Comparison of ENCODE assay signal across 9 cellular contexts in genomic region chr17:2087597-2088211, GRCh38. TPM values are rescaled to one million over a fixed set of nuclear protein-coding genes. Genes with fewer than 3 reads are reported as not detected.
DNase-seq lines count a peak whose midpoint lies in the region; ATAC-seq lines count a peak whose summit lies in the region.
"Had no signal": no experiment of that assay in that cellular context is flagged by ENCODE, and none has a peak within 500 bp of the region (broad histone marks: within the 10 kb centered on the region; RNA-seq: fewer than 3 reads in every experiment).

No MANE protein-coding gene starts in this region.

- CTCF ChIA-PET in activated CD4-positive, alpha-beta memory T cell treated with anti-CD3 and anti-CD28 coated beads, Interleukin-2, amount 10 ng/mL, durations not matched to agents 7 days and 5 days (lab: Charles Lee) = interaction anchor here (2.6 to 7.1 kb wide), 4 partner anchors 18 to 158 kb away, joined by 11 to 68 read pairs (median 34); partner anchors contain the start of gene HIC1

- peak overlapping the region; percentile 5 for H3K27ac Mint-ChIP-seq in activated CD4-positive, alpha-beta memory T cell treated with anti-CD3 and anti-CD28 coated beads, Interleukin-2, amount 10 ng/mL, durations not matched to agents 7 days and 5 days

- H3K4me1 Mint-ChIP-seq in activated CD4-positive, alpha-beta memory T cell treated with anti-CD3 and anti-CD28 coated beads, Interleukin-2, amount 10 ng/mL, durations not matched to agents 7 days and 5 days = peaks cover 90% of the 10 kb centered on the region

- intact Hi-C loops in left ventricle myocardium superior (cut with micrococcal nuclease) = no loop called here

- H3K9me3 Mint-ChIP-seq in activated CD4-positive, alpha-beta memory T cell treated with anti-CD3 and anti-CD28 coated beads, Interleukin-2, amount 10 ng/mL, durations not matched to agents 7 days and 5 days = no peaks in the 10 kb centered on the region

- ATAC-seq in GM18517 (IDR thresholded peaks at IDR 0.05; ENCODE audit: unreplicated experiment) (peak; percentile 46), HG03571 (IDR thresholded peaks at IDR 0.05; ENCODE audit: unreplicated experiment) (peak; percentile 39), left ventricle myocardium superior (no peak)
- ATAC-seq: HCT116 had no signal

- peak overlapping the region; percentile 22 for H3K4me3 Mint-ChIP-seq in activated CD4-positive, alpha-beta memory T cell treated with anti-CD3 and anti-CD28 coated beads, Interleukin-2, amount 10 ng/mL, durations not matched to agents 7 days and 5 days

- peak; percentile 80 for DNase-seq in activated CD4-positive, alpha-beta memory T cell treated with anti-CD3 and anti-CD28 coated beads, Interleukin-2, amount 10 ng/mL, durations not matched to agents 7 days and 5 days
- peak; percentile 50 for DNase-seq in left ventricle myocardium superior
- DNase-seq in stimulated activated CD8-positive, alpha-beta memory T cell treated with anti-CD3 and anti-CD28 coated beads, Interleukin-4, amount 100 ng/mL, for 24 hours (ENCODE audit: low read depth) = peak; percentile 42
- no peak for DNase-seq in NCI-H2029 treated with DMSO at 0.1 percent for 48 hours (lab: John Stamatoyannopoulos, UW)
- no peak for DNase-seq in DMS153 (lab: John Stamatoyannopoulos, UW)
- no peak for DNase-seq in A172 (ENCODE audit: low spot score)

- peaks cover 28% of the 10 kb centered on the region for H3K36me3 Mint-ChIP-seq in activated CD4-positive, alpha-beta memory T cell treated with anti-CD3 and anti-CD28 coated beads, Interleukin-2, amount 10 ng/mL, durations not matched to agents 7 days and 5 days (ENCODE audit: low read depth)

- H3K27me3 Mint-ChIP-seq in activated CD4-positive, alpha-beta memory T cell treated with anti-CD3 and anti-CD28 coated beads, Interleukin-2, amount 10 ng/mL, durations not matched to agents 7 days and 5 days = no peaks in the 10 kb centered on the region

- POLR2A ChIA-PET in activated CD4-positive, alpha-beta memory T cell treated with anti-CD3 and anti-CD28 coated beads, Interleukin-2, amount 10 ng/mL, durations not matched to agents 7 days and 5 days (lab: Charles Lee) = interaction anchor here (0.7 to 13.7 kb wide), 17 partner anchors 13 to 618 kb away, joined by 3 to 214 read pairs (median 5); partner anchors contain the start of genes HIC1, SGSM2 and TSR1

RNA-seq across cellular contexts. Expression of gene HIC1, which starts 32.8 kb away (rescaled TPM):
- total RNA-seq in activated CD4-positive, alpha-beta memory T cell treated with anti-CD3 and anti-CD28 coated beads, Interleukin-2, amount 10 ng/mL, durations not matched to agents 7 days and 5 days = 10 to 100 TPM; 38.3 to 39.8 TPM
- 19.0 TPM for total RNA-seq in left ventricle myocardium superior
- 7.3 and 12.5 TPM in 2 replicates for total RNA-seq in A172 (2014; rRNA removed; shearing (Covaris generic))

RNA-seq across cellular contexts. Expression of gene OVCA2, which starts 45.9 kb away (rescaled TPM):
- total RNA-seq in activated CD4-positive, alpha-beta memory T cell treated with anti-CD3 and anti-CD28 coated beads, Interleukin-2, amount 10 ng/mL, durations not matched to agents 7 days and 5 days = 10 to 100 TPM; 43.2 to 45.4 TPM
- 14.4 TPM for total RNA-seq in left ventricle myocardium superior
- total RNA-seq in A172 (2014; rRNA removed; shearing (Covaris generic)) = 104 and 128 TPM in 2 replicates

RNA-seq across cellular contexts. Expression of gene DPH1, which starts 57.8 kb away (rescaled TPM):
- total RNA-seq in activated CD4-positive, alpha-beta memory T cell treated with anti-CD3 and anti-CD28 coated beads, Interleukin-2, amount 10 ng/mL, durations not matched to agents 7 days and 5 days = 10 to 100 TPM; 28.4 to 28.8 TPM
- total RNA-seq in left ventricle myocardium superior = 28.9 TPM
- total RNA-seq in A172 (2014; rRNA removed; shearing (Covaris generic)) = 31.2 and 33.2 TPM in 2 replicates

Comparison
In these comparisons a context has a peak if more than half of its experiments do, and no peak if none do; other contexts are left out.
1. DNase-seq: peak in activated CD4-positive, alpha-beta memory T cell treated with anti-CD3 and anti-CD28 coated beads, Interleukin-2, amount 10 ng/mL, durations not matched to agents 7 days and 5 days (single experiment), left ventricle myocardium superior (single experiment) and stimulated activated CD8-positive, alpha-beta memory T cell treated with anti-CD3 and anti-CD28 coated beads, Interleukin-4, amount 100 ng/mL, for 24 hours (single experiment); none in NCI-H2029 treated with DMSO at 0.1 percent for 48 hours (single experiment), DMS153 (single experiment) and A172 (single experiment).